In the genomic region with DNA sequence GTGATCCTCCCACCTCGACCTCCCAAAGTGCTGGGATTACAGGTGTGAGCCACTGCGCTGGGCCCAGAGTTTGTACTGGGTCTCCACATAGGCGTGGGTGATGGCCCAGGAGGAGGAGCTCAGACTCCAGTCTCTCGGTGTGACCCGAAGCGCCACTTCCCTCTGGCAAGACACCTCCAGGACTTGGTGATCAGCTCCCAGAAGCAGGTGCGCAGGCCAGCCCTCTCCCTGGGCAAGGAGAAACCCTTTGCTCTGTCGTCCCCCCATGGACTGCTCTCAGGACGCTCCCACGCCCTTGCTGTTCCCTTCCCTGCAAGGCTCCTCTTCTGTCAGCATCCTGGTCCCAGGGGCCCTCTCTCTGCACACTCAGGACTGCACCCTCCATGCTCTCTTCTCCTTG, we compare ENCODE assay signal across 2 cellular contexts.
TF ChIP-seq lines count a peak whose summit lies in the region.

No MANE protein-coding gene starts in this region.

TF ChIP-seq in HEK293, 187 proteins besides CTCF, POLR2A, EP300 and RAD21 (continued from another document):
- no peak for TF ChIP-seq KLF17 (tag by site-specific recombination; IDR thresholded peaks at IDR 0.05)
- TF ChIP-seq ZNF157 (tag by site-specific recombination; IDR thresholded peaks at IDR 0.05), result no peak
- TF ChIP-seq ZEB2 (tag by site-specific recombination; IDR thresholded peaks at IDR 0.05), result no peak
- TF ChIP-seq ZNF561 (tag by site-specific recombination; IDR thresholded peaks at IDR 0.05; ENCODE audit: borderline replicate concordance), result no peak
- no peak for TF ChIP-seq ZNF530 (tag by site-specific recombination; IDR thresholded peaks at IDR 0.05; ENCODE audit: low read depth)

TF ChIP-seq in H1, 55 proteins besides CTCF, POLR2A, EP300 and RAD21 (continued from another document):
- TF ChIP-seq, protein P1, sequence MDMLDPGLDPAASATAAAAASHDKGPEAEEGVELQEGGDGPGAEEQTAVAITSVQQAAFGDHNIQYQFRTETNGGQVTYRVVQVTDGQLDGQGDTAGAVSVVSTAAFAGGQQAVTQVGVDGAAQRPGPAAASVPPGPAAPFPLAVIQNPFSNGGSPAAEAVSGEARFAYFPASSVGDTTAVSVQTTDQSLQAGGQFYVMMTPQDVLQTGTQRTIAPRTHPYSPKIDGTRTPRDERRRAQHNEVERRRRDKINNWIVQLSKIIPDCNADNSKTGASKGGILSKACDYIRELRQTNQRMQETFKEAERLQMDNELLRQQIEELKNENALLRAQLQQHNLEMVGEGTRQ (IDR thresholded peaks at IDR 0.05; ENCODE audit: low read length), result no peak
- TF ChIP-seq KDM1A (IDR thresholded peaks at IDR 0.05; ENCODE audit: borderline replicate concordance, low read length) (no peak), SIX5 (IDR thresholded peaks at IDR 0.05; ENCODE audit: low read depth, low read length) (no peak), CHD1 (IDR thresholded peaks at IDR 0.05; ENCODE audit: low read depth, low read length) (no peak), SIRT6 (IDR thresholded peaks at IDR 0.05; ENCODE audit: low read length) (no peak), KDM5A (IDR thresholded peaks at IDR 0.05; ENCODE audit: low read length) (no peak), CTBP2 (IDR thresholded peaks at IDR 0.05; ENCODE audit: borderline replicate concordance, insufficient read depth, insufficient read length, low read length) (no peak)
